Comparison of ENCODE assay signal across 17 cellular contexts in the genomic region with DNA sequence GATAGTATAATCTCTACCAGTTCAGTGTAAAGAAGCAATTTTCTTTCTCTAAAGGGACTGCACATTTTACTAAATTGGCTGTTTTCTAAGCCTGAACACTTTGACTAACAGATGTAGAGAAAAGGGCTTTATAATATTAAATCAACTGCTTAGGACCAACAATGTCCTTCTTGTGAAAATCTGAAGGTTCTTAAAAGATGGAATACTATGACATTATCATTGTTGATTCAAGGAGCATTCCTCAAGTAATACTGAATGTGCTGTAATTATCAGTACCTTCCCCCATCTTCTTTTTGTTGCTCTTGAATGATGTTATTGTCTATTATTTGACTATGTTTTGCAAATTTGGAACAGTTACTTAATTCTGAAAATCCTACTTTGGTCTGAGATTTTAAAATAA. TPM values are rescaled to one million over a fixed set of nuclear protein-coding genes. Genes with fewer than 3 reads are reported as not detected.
DNase-seq lines count a peak whose midpoint lies in the region; ATAC-seq lines count a peak whose summit lies in the region.
"Had no signal": no experiment of that assay in that cellular context is flagged by ENCODE, and none has a peak within 500 bp of the region (broad histone marks: within the 10 kb centered on the region; RNA-seq: fewer than 3 reads in every experiment).

No MANE protein-coding gene starts in this region.

- H3K4me1 Mint-ChIP-seq in activated T-cell treated with anti-CD3 and anti-CD28 coated beads, Interleukin-2, amount 50 U/mL, for 24 hours (ENCODE audit: low read depth) = peaks cover 61% of the 10 kb centered on the region
- H3K4me1 Mint-ChIP-seq in activated T-cell treated with anti-CD3 and anti-CD28 coated beads, Interleukin-2, amount 50 U/mL, for 4 hours (ENCODE audit: low read depth) = peaks cover 59% of the 10 kb centered on the region

- H3K4me3 Mint-ChIP-seq in activated T-cell treated with anti-CD3 and anti-CD28 coated beads, Interleukin-2, amount 50 U/mL, for 24 hours = no peak overlapping the region
- no peak overlapping the region for H3K4me3 Mint-ChIP-seq in activated T-cell treated with anti-CD3 and anti-CD28 coated beads, Interleukin-2, amount 50 U/mL, for 4 hours
- H3K4me3 Mint-ChIP-seq: CD8-positive, alpha-beta memory T cell had no signal

- H3K27ac Mint-ChIP-seq in activated T-cell treated with anti-CD3 and anti-CD28 coated beads, Interleukin-2, amount 50 U/mL, for 24 hours = peak overlapping the region; percentile 38

- no peaks in the 10 kb centered on the region for H3K9me3 Mint-ChIP-seq in activated T-cell treated with anti-CD3 and anti-CD28 coated beads, Interleukin-2, amount 50 U/mL, for 24 hours
- no peaks in the 10 kb centered on the region for H3K9me3 Mint-ChIP-seq in activated T-cell treated with anti-CD3 and anti-CD28 coated beads, Interleukin-2, amount 50 U/mL, for 4 hours
- H3K9me3 Mint-ChIP-seq: CD8-positive, alpha-beta memory T cell had no signal

- peaks cover 31% of the 10 kb centered on the region for H3K36me3 Mint-ChIP-seq in activated T-cell treated with anti-CD3 and anti-CD28 coated beads, Interleukin-2, amount 50 U/mL, for 24 hours (ENCODE audit: low read depth)
- peaks cover 5% of the 10 kb centered on the region for H3K36me3 Mint-ChIP-seq in activated T-cell treated with anti-CD3 and anti-CD28 coated beads, Interleukin-2, amount 50 U/mL, for 4 hours (ENCODE audit: insufficient read depth)

- ATAC-seq in activated T-cell treated with anti-CD3 and anti-CD28 coated beads, Interleukin-2, amount 50 U/mL, for 4 hours = no peak
- ATAC-seq in GM19351 (IDR thresholded peaks at IDR 0.05; ENCODE audit: unreplicated experiment) = no peak
- ATAC-seq: K562 had no signal

- H3K27ac ChIP-seq in cingulate gyrus (ENCODE audit: low read depth, low read length) = peak overlapping the region; percentile 43
- H3K27ac ChIP-seq: PC-9, SJSA1 had no signal

- no peak for DNase-seq in activated T-cell treated with anti-CD3 and anti-CD28 coated beads, Interleukin-2, amount 50 U/mL, for 24 hours
- no peak for DNase-seq in activated T-cell treated with anti-CD3 and anti-CD28 coated beads, Interleukin-2, amount 50 U/mL, for 4 hours
- DNase-seq in pons (ENCODE audit: low spot score) (peak; percentile 37), OCI-M2 (lab: John Stamatoyannopoulos, UW; ENCODE audit: unreplicated experiment) (no peak), NCI-H2196 (lab: John Stamatoyannopoulos, UW; ENCODE audit: unreplicated experiment) (no peak), NCI-H2107 treated with DMSO at 0.1 percent for 48 hours (lab: John Stamatoyannopoulos, UW; ENCODE audit: unreplicated experiment) (no peak)
- DNase-seq: 8988T; BE2C; CD8-positive, alpha-beta memory T cell; NCI-H1417; NCI-H187 treated with DMSO at 0.1 percent for 48 hours; NCI-H446 treated with DMSO at 0.1 percent for 48 hours; PC-9 had no signal

- H3K27me3 Mint-ChIP-seq in activated T-cell treated with anti-CD3 and anti-CD28 coated beads, Interleukin-2, amount 50 U/mL, for 24 hours = no peaks in the 10 kb centered on the region
- H3K27me3 Mint-ChIP-seq in activated T-cell treated with anti-CD3 and anti-CD28 coated beads, Interleukin-2, amount 50 U/mL, for 4 hours (ENCODE audit: low read depth) = no peaks in the 10 kb centered on the region
- H3K27me3 Mint-ChIP-seq: CD8-positive, alpha-beta memory T cell had no signal

RNA-seq across cellular contexts. Expression of a gene that starts 52.9 kb away (rescaled TPM):
- total RNA-seq in activated T-cell treated with anti-CD3 and anti-CD28 coated beads, Interleukin-2, amount 50 U/mL, for 4 hours = 10 to 100 TPM; 35.6 to 42.4 (median 37.4) TPM
